In the genomic region with DNA sequence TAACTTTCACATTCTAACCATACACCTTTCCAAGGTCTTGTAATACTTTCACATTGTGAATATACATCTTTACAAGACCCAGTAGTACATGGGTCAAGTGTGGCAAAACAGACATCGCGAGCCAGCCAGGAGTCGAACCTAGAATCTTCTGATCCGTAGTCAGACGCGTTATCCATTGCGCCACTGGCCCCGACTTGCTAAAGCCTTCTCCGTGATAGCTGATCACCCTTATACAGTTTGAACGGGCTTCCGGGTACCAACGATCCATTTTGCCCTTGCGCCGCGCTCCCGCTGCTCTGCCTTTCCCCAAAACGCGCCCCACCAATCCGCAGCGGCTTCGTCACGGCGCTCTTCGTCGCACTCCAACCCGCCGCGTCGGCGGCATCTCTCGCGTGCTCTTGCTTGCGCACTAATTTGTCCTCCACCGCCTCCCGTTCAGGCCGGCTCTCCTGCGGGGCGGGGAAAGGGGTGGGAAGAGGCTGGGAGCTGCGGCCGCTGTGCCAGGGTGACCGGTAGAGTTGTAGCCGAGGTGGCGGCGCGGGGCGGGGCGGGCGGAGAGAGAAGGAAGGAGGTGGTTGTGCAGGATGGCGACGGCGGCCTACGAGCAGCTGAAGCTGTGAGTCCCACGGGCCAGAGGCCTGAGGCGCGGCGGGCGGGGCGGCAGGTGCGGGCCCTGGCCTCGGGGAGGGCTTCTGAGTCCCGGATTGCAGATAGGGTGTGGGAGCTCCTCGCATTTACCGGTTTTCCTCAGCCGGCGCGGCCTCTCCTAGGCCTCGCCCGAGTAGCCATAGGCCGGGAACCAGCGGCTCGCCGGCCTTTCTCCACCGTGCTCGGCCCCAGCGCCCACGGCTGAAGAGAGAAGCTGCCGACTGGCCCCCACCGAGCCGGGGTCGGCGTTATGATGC, we compare ENCODE assay signal across 1 cellular context.
TF ChIP-seq lines count a peak whose summit lies in the region.

A gene with protein sequence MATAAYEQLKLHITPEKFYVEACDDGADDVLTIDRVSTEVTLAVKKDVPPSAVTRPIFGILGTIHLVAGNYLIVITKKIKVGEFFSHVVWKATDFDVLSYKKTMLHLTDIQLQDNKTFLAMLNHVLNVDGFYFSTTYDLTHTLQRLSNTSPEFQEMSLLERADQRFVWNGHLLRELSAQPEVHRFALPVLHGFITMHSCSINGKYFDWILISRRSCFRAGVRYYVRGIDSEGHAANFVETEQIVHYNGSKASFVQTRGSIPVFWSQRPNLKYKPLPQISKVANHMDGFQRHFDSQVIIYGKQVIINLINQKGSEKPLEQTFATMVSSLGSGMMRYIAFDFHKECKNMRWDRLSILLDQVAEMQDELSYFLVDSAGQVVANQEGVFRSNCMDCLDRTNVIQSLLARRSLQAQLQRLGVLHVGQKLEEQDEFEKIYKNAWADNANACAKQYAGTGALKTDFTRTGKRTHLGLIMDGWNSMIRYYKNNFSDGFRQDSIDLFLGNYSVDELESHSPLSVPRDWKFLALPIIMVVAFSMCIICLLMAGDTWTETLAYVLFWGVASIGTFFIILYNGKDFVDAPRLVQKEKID (plus strand): TSS at position 515 of the 905 bp plus-strand sequence. CDS start 70 bp downstream, at position 585.

TF ChIP-seq in K562, 482 proteins besides CTCF, POLR2A, EP300 and RAD21 (continued from another document and continues in another):
- TF ChIP-seq CTCFL (IDR thresholded peaks at IDR 0.05; ENCODE audit: borderline replicate concordance, insufficient read depth, low read depth, low read length, poor library complexity, severe bottlenecking) (no peak), CREB1 (IDR thresholded peaks at IDR 0.05) (peak; percentile 94), CREB1 (CRISPR knock-in tag; IDR thresholded peaks at IDR 0.05) (peak; percentile 95), KAT7 (CRISPR knock-in tag; IDR thresholded peaks at IDR 0.05; ENCODE audit: borderline replicate concordance) (peak; percentile 87; the same call in 1 of the 2 replicates), RFX1 (IDR thresholded peaks at IDR 0.05) (no peak), ELK1 (CRISPR knock-in tag; IDR thresholded peaks at IDR 0.05) (no peak), RBM17 (IDR thresholded peaks at IDR 0.05; ENCODE audit: borderline replicate concordance, low read depth, low read length) (no peak), LARP7 (IDR thresholded peaks at IDR 0.05) (peak; percentile 55; the same call in 1 of the 2 replicates), TEAD1 (CRISPR knock-in tag; IDR thresholded peaks at IDR 0.05) (no peak; a peak in 3 of 4 replicates), RUNX1 (IDR thresholded peaks at IDR 0.05; ENCODE audit: low read depth) (no peak), ZNF263 (CRISPR knock-in tag; IDR thresholded peaks at IDR 0.05; ENCODE audit: borderline replicate concordance) (no peak), ZNF24 (IDR thresholded peaks at IDR 0.05) (no peak), HNRNPUL1 (IDR thresholded peaks at IDR 0.05; ENCODE audit: low read length) (no peak), ZNF407 (IDR thresholded peaks at IDR 0.05; ENCODE audit: low read depth) (peak; percentile 99), FOSL1 (tag; conservative IDR thresholded peaks at IDR 0.05) (0 out of 2 replicates have a peak, but pooled peaks have one; percentile 2), HDAC2 (IDR thresholded peaks at IDR 0.05) (no peak), DACH1 (IDR thresholded peaks at IDR 0.05; ENCODE audit: partially characterized antibody) (no peak), RBFOX2 (IDR thresholded peaks at IDR 0.05; ENCODE audit: low read depth, low read length) (peak; percentile 89), ZNF75A (CRISPR knock-in tag; IDR thresholded peaks at IDR 0.05) (peak; percentile 51; the same call in 1 of the 2 replicates), ZC3H8 (IDR thresholded peaks at IDR 0.05) (no peak), MEF2A (IDR thresholded peaks at IDR 0.05; ENCODE audit: control insufficient read depth, low read depth, low read length) (no peak), ZNF282 (CRISPR knock-in tag; IDR thresholded peaks at IDR 0.05) (no peak), ZNF3 (CRISPR knock-in tag; IDR thresholded peaks at IDR 0.05) (no peak), ZKSCAN1 (IDR thresholded peaks at IDR 0.05; ENCODE audit: low read depth, low read length) (peak; percentile 83), ZNF764 (CRISPR knock-in tag; IDR thresholded peaks at IDR 0.05; ENCODE audit: low read depth) (peak; percentile 82), ESRRA (IDR thresholded peaks at IDR 0.05; ENCODE audit: borderline replicate concordance, low read depth) (peak; percentile 93), BCL6 (CRISPR knock-in tag; IDR thresholded peaks at IDR 0.05) (no peak), PHB (CRISPR knock-in tag; IDR thresholded peaks at IDR 0.05) (peak; percentile 92; the same call in 1 of the 2 replicates), GTF2E2 (tag; IDR thresholded peaks at IDR 0.05) (no peak), PPARD (CRISPR knock-in tag; IDR thresholded peaks at IDR 0.05) (no peak), NR3C1 (CRISPR knock-in tag; IDR thresholded peaks at IDR 0.05) (peak; percentile 54; the same call in 1 of the 2 replicates), ZNF12 (CRISPR knock-in tag; IDR thresholded peaks at IDR 0.05) (no peak), ZSCAN32 (CRISPR knock-in tag; IDR thresholded peaks at IDR 0.05) (0 out of 2 replicates have a peak, but pooled peaks have one; percentile 60), IRF2 (CRISPR knock-in tag; IDR thresholded peaks at IDR 0.05) (no peak), HLTF (IDR thresholded peaks at IDR 0.05) (0 out of 2 replicates have a peak, but pooled peaks have one; percentile 62), FOXM1 (IDR thresholded peaks at IDR 0.05; ENCODE audit: low read depth) (peak; percentile 85), FOXM1 (CRISPR knock-in tag; IDR thresholded peaks at IDR 0.05; ENCODE audit: low read depth) (peak; percentile 41; the same call in 1 of the 2 replicates), ATF1 (CRISPR knock-in tag; IDR thresholded peaks at IDR 0.05) (peak; percentile 71), ATF1 (tag; IDR thresholded peaks at IDR 0.05) (peak; percentile 97), POLR2AphosphoS5 (IDR thresholded peaks at IDR 0.05; ENCODE audit: control insufficient read depth, insufficient read depth, low read depth, low read length) (peak; percentile 84; the same call in 1 of the 2 replicates), FOXJ3 (CRISPR knock-in tag; IDR thresholded peaks at IDR 0.05) (no peak), ERF (CRISPR knock-in tag; IDR thresholded peaks at IDR 0.05) (peak; percentile 74; the same call in 1 of the 2 replicates), GTF2A2 (tag; IDR thresholded peaks at IDR 0.05) (no peak), RBM14 (IDR thresholded peaks at IDR 0.05; ENCODE audit: borderline replicate concordance, insufficient read depth, low read depth, low read length) (no peak)
- TF ChIP-seq, protein P1, sequence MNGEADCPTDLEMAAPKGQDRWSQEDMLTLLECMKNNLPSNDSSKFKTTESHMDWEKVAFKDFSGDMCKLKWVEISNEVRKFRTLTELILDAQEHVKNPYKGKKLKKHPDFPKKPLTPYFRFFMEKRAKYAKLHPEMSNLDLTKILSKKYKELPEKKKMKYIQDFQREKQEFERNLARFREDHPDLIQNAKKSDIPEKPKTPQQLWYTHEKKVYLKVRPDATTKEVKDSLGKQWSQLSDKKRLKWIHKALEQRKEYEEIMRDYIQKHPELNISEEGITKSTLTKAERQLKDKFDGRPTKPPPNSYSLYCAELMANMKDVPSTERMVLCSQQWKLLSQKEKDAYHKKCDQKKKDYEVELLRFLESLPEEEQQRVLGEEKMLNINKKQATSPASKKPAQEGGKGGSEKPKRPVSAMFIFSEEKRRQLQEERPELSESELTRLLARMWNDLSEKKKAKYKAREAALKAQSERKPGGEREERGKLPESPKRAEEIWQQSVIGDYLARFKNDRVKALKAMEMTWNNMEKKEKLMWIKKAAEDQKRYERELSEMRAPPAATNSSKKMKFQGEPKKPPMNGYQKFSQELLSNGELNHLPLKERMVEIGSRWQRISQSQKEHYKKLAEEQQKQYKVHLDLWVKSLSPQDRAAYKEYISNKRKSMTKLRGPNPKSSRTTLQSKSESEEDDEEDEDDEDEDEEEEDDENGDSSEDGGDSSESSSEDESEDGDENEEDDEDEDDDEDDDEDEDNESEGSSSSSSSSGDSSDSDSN (IDR thresholded peaks at IDR 0.05; ENCODE audit: borderline replicate concordance in 1 of 2, low read depth in 2 of 2, low read length in 2 of 2) = peak in 1 of 2 experiments; percentile 70; a peak in 2 of 4 replicates
- TF ChIP-seq, protein P2, sequence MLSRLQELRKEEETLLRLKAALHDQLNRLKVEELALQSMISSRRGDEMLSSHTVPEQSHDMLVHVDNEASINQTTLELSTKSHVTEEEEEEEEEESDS (CRISPR knock-in tag; IDR thresholded peaks at IDR 0.05) = no peak
